In genomic region chr2:222912117-222912516, GRCh38 we compare ENCODE assay signal across 8 cellular contexts. TPM values are rescaled to one million over a fixed set of nuclear protein-coding genes. Genes with fewer than 3 reads are reported as not detected.
DNase-seq lines count a peak whose midpoint lies in the region; ATAC-seq and TF ChIP-seq lines count a peak whose summit lies in the region.

No MANE protein-coding gene starts in this region.

- peak overlapping the region; percentile 19 for H3K4me2 ChIP-seq in mesenchymal stem cell (ENCODE audit: low read length, poor library complexity, severe bottlenecking)

- peaks cover 12% of the 10 kb centered on the region for H3K36me3 ChIP-seq in right atrium auricular region
- H3K36me3 ChIP-seq in mesenchymal stem cell (ENCODE audit: control insufficient read depth in 1 of 2, insufficient read depth in 2 of 2, low read depth in 1 of 2, low read length in 2 of 2): peaks cover 3 to 55% of the 10 kb centered on the region in 2 experiments

- no peaks in the 10 kb centered on the region for H3K27me3 ChIP-seq in right atrium auricular region
- H3K27me3 ChIP-seq in mesenchymal stem cell (ENCODE audit: control insufficient read depth in 1 of 2, insufficient read depth in 1 of 2, low read length in 2 of 2): no peaks in the 10 kb centered on the region

- no peak overlapping the region for H3K27ac ChIP-seq in right atrium auricular region
- H3K27ac ChIP-seq in mesenchymal stem cell (ENCODE audit: low read length, poor library complexity, severe bottlenecking): no peak overlapping the region

- no peak for DNase-seq in Right ventricle myocardium superior
- DNase-seq in right atrium auricular region (ENCODE audit: low spot score): no peak
- peak; percentile 98 for DNase-seq in SIG-M5 treated with dmso at 0.1 percent for 504 hours (lab: John Stamatoyannopoulos, UW; ENCODE audit: unreplicated experiment)
- peak; percentile 23 for DNase-seq in mesenchymal stem cell
- no peak for DNase-seq in SHP77 treated with DMSO at 0.1 percent for 48 hours (lab: John Stamatoyannopoulos, UW)
- DNase-seq in UCSD-AML1 (lab: John Stamatoyannopoulos, UW; ENCODE audit: unreplicated experiment): no peak
- DNase-seq in T1000 (lab: John Stamatoyannopoulos, UW): no peak

- peak overlapping the region in 1 of 2 experiments; percentile 43 for H3K18ac ChIP-seq in mesenchymal stem cell (ENCODE audit: low read depth in 1 of 2, low read length in 2 of 2)

- no peak overlapping the region for H3K4ac ChIP-seq in mesenchymal stem cell (ENCODE audit: low read depth in 1 of 2, low read length in 2 of 2)

- H2BK12ac ChIP-seq in mesenchymal stem cell (ENCODE audit: low read length in 2 of 2): no peak overlapping the region

- intact Hi-C loops in Right ventricle myocardium superior (cut with DNase I): no loop called here

- H3K14ac ChIP-seq in mesenchymal stem cell (ENCODE audit: low read length in 2 of 2): no peak overlapping the region

- no peak overlapping the region for H2AFZ ChIP-seq in mesenchymal stem cell (ENCODE audit: low read depth, low read length)

- TF ChIP-seq CTCF in right atrium auricular region (IDR thresholded peaks at IDR 0.05): no peak

- no peak overlapping the region for H2BK5ac ChIP-seq in mesenchymal stem cell (ENCODE audit: low read depth, low read length, poor library complexity, severe bottlenecking)

- H4K91ac ChIP-seq in mesenchymal stem cell (ENCODE audit: low read length): no peak overlapping the region

- peaks cover 15% of the 10 kb centered on the region for H3K79me1 ChIP-seq in mesenchymal stem cell (replicated peaks; ENCODE audit: low read length, poor library complexity, severe bottlenecking)

- H3K23ac ChIP-seq in mesenchymal stem cell (ENCODE audit: low read length in 2 of 2): no peak overlapping the region

- H3K9me3 ChIP-seq in right atrium auricular region (no peaks in the 10 kb centered on the region), mesenchymal stem cell (ENCODE audit: control insufficient read depth, low read length) (no peaks in the 10 kb centered on the region)

- no peak overlapping the region for H2BK15ac ChIP-seq in mesenchymal stem cell (ENCODE audit: low read depth, poor library complexity, severe bottlenecking)

- peaks cover 0 to 29% of the 10 kb centered on the region in 2 donors for H3K4me1 ChIP-seq in right atrium auricular region
- H3K4me1 ChIP-seq in mesenchymal stem cell (ENCODE audit: control insufficient read depth, insufficient read depth, low read depth, low read length): peaks cover 7% of the 10 kb centered on the region

- no peak overlapping the region for H4K8ac ChIP-seq in mesenchymal stem cell (ENCODE audit: low read length)

- H3K4me3 ChIP-seq in right atrium auricular region (no peak overlapping the region), mesenchymal stem cell (ENCODE audit: insufficient read depth in 1 of 2, low read depth in 1 of 2, low read length in 2 of 2) (no peak overlapping the region)

- no peak overlapping the region for H2AK5ac ChIP-seq in mesenchymal stem cell (ENCODE audit: low read length, severe bottlenecking)

- WGBS in mesenchymal stem cell: 96% methylated on average over 2 of the region's 2 CpGs

- ATAC-seq in Right ventricle myocardium superior (ENCODE audit: poor library complexity) (peak; percentile 63), HG03095 (IDR thresholded peaks at IDR 0.05; ENCODE audit: unreplicated experiment) (peak; percentile 98)

- H2BK120ac ChIP-seq in mesenchymal stem cell (ENCODE audit: low read depth, low read length): no peak overlapping the region

- H3K9ac ChIP-seq in mesenchymal stem cell (ENCODE audit: low read length): no peak overlapping the region

RNA-seq across cellular contexts. Expression of gene ACSL3, which starts 51.3 kb away (rescaled TPM):
- total RNA-seq in Right ventricle myocardium superior (50.8 TPM), right atrium auricular region (10 to 100 TPM; 29.0 to 35.7 TPM)
- 148 TPM for polyA plus RNA-seq in mesenchymal stem cell (2013, experiment 1 of 2)
- polyA plus RNA-seq in mesenchymal stem cell (2013, experiment 2 of 2): 157 TPM

Comparison
In these comparisons a context has a peak if more than half of its experiments do, and no peak if none do; other contexts are left out.
1. DNase-seq: peak in SIG-M5 treated with dmso at 0.1 percent for 504 hours (single experiment) and mesenchymal stem cell (single experiment); none in Right ventricle myocardium superior (single experiment), right atrium auricular region (single experiment), SHP77 treated with DMSO at 0.1 percent for 48 hours (single experiment), UCSD-AML1 (single experiment) and T1000 (single experiment).